ENCODE assay signal across 8 cellular contexts in genomic region chr2:8684885-8685696, GRCh38. TPM values are rescaled to one million over a fixed set of nuclear protein-coding genes. Genes with fewer than 3 reads are reported as not detected.
A peak's percentile ranks its signal among the peaks of the same experiment; 100 is the strongest.
DNase-seq lines count a peak whose midpoint lies in the region; ATAC-seq and TF ChIP-seq lines count a peak whose summit lies in the region.

No MANE protein-coding gene starts in this region.

- peaks cover 10% of the 10 kb centered on the region for H3K27me3 ChIP-seq in neural cell (ENCODE audit: insufficient read depth, low read depth, low read length)
- no peaks in the 10 kb centered on the region for H3K27me3 ChIP-seq in transverse colon

- H3F3A ChIP-seq in neural cell (ENCODE audit: insufficient read depth, low read length, poor library complexity, severe bottlenecking): no peaks in the 10 kb centered on the region

- H3K9me2 ChIP-seq in neural cell (ENCODE audit: insufficient read depth, low read length): no peaks in the 10 kb centered on the region

- no peaks in the 10 kb centered on the region for H4K20me1 ChIP-seq in neural cell (ENCODE audit: insufficient read depth)

- H3K36me3 ChIP-seq in neural cell (ENCODE audit: insufficient read depth, low read length): no peaks in the 10 kb centered on the region
- H3K36me3 ChIP-seq in transverse colon: no peaks in the 10 kb centered on the region

- intact Hi-C loops in transverse colon (cut with DNase I; ENCODE audit: low total_unique reads): loop anchor here (1.0 to 10.0 kb wide), 2 partner anchors 1257 to 1480 kb away; no protein-coding TSS in a partner anchor

- DNase-seq in COR-L47 (lab: John Stamatoyannopoulos, UW) (peak; percentile 66), HEK293T (ENCODE audit: extremely low spot score) (no peak), NCI-H748 (lab: John Stamatoyannopoulos, UW; ENCODE audit: unreplicated experiment) (peak; percentile 91), activated T-helper 1 cell treated with Interleukin-2 at 50 U/mL for 16 hours (ENCODE audit: low read depth) (peak; percentile 27), fibroblast of the aortic adventitia (ENCODE audit: low read depth) (peak; percentile 68), transverse colon (peak; percentile 86)

- H3K9ac ChIP-seq in neural cell (ENCODE audit: low read length): peak overlapping the region; percentile 55

- H3K27ac ChIP-seq in neural cell (ENCODE audit: low read length) (no peak overlapping the region), transverse colon (peak overlapping the region; percentile 91 to 100 (median 94))

- peak; percentile 68 for TF ChIP-seq POLR2A in transverse colon (IDR thresholded peaks at IDR 0.05)

- CTCF ChIA-PET in HEK293T (lab: Yijun Ruan, JAX): interaction anchor here (0.9 kb wide), 1 partner anchor 8 kb away, joined by 5 read pairs; no protein-coding TSS in a partner anchor

- peak overlapping the region; percentile 93 for H3K4me3 ChIP-seq in fibroblast of the aortic adventitia (ENCODE audit: low read depth, low read length)
- H3K4me3 ChIP-seq in neural cell (ENCODE audit: low read length): peak overlapping the region; percentile 65
- H3K4me3 ChIP-seq in transverse colon: peak overlapping the region; percentile 50 to 88 (median 74)

- no peak overlapping the region for H2AFZ ChIP-seq in neural cell (ENCODE audit: low read depth, low read length)

- in situ Hi-C loops in transverse colon (cut with MboI; ENCODE audit: low pct_ligation_motif_present in 1 of 4, low pct_unique_long_range_greater_than_20kb in 1 of 4, low sequenced_read_pairs in 3 of 4): loop anchor here (5.0 to 10.0 kb wide), 3 partner anchors 1258 to 1263 kb away; no protein-coding TSS in a partner anchor

- no peak for ATAC-seq in HG02852 (IDR thresholded peaks at IDR 0.05; ENCODE audit: unreplicated experiment)

- 0% methylated on average over 1 to 46 of the region's 87 CpGs for WGBS in transverse colon (ENCODE audit: low coverage in 1 of 2), 2 donors

- no peak for TF ChIP-seq CTCF in fibroblast of the aortic adventitia (IDR thresholded peaks at IDR 0.05; ENCODE audit: insufficient read depth, low read length)
- no peak for TF ChIP-seq CTCF in neural cell (IDR thresholded peaks at IDR 0.05; ENCODE audit: poor library complexity, severe bottlenecking)
- TF ChIP-seq CTCF in transverse colon (IDR thresholded peaks at IDR 0.05): no peak

- peaks cover 16% of the 10 kb centered on the region for H3K79me2 ChIP-seq in neural cell (replicated peaks; ENCODE audit: insufficient read depth, low read length)

- peaks cover 6 to 23% (median 22%) of the 10 kb centered on the region in 4 donors for H3K4me1 ChIP-seq in transverse colon

- POLR2A ChIA-PET in HEK293T (lab: Yijun Ruan, JAX): interaction anchor here (1.4 kb wide), 1 partner anchor 160 kb away, joined by 4 read pairs; no protein-coding TSS in a partner anchor

- peak overlapping the region; percentile 9 for H3K4me2 ChIP-seq in neural cell (ENCODE audit: low read length)

- TF ChIP-seq EP300 in neural cell (conservative IDR thresholded peaks at IDR 0.05; ENCODE audit: poor library complexity, severe bottlenecking): no peak
- no peak for TF ChIP-seq EP300 in transverse colon (IDR thresholded peaks at IDR 0.05; ENCODE audit: low read depth)

- no peak for TF ChIP-seq RAD21 in neural cell (conservative IDR thresholded peaks at IDR 0.05)

- H3K9me3 ChIP-seq in neural cell (ENCODE audit: low read length): no peaks in the 10 kb centered on the region
- H3K9me3 ChIP-seq in transverse colon: no peaks in the 10 kb centered on the region

TF ChIP-seq in HEK293T, 16 proteins besides CTCF, POLR2A, EP300 and RAD21:
- TF ChIP-seq ELF4 (IDR thresholded peaks at IDR 0.05) (no peak), BHLHE40 (IDR thresholded peaks at IDR 0.05; ENCODE audit: borderline replicate concordance) (no peak), HDGF (IDR thresholded peaks at IDR 0.05; ENCODE audit: borderline replicate concordance) (no peak), CTBP1 (IDR thresholded peaks at IDR 0.05; ENCODE audit: borderline replicate concordance) (peak; percentile 18; the same call in 1 of the 2 replicates), L3MBTL2 (conservative IDR thresholded peaks at IDR 0.05) (peak; percentile 89), SUZ12 (IDR thresholded peaks at IDR 0.05) (no peak)

TF ChIP-seq in neural cell, 6 proteins besides CTCF, POLR2A, EP300 and RAD21:
- TF ChIP-seq MXI1 (conservative IDR thresholded peaks at IDR 0.05; ENCODE audit: poor library complexity, severe bottlenecking): peak; percentile 44
- no peak for TF ChIP-seq POLR2AphosphoS5 (IDR thresholded peaks at IDR 0.05)
- TF ChIP-seq REST (IDR thresholded peaks at IDR 0.05; ENCODE audit: borderline replicate concordance): no peak
- no peak for TF ChIP-seq SMC3 (conservative IDR thresholded peaks at IDR 0.05; ENCODE audit: poor library complexity)
- TF ChIP-seq TAF1 (IDR thresholded peaks at IDR 0.05; ENCODE audit: low read depth): no peak
- TF ChIP-seq EZH2 (IDR thresholded peaks at IDR 0.05; ENCODE audit: borderline replicate concordance, insufficient read depth, low read length, poor library complexity, severe bottlenecking): no peak

RNA-seq across cellular contexts. Expression of gene ID2, which starts 3.2 kb away (rescaled TPM):
- total RNA-seq in fibroblast of the aortic adventitia (ENCODE audit: low replicate concordance) (109 and 207 TPM in 2 replicates), transverse colon (100 to 1,000 TPM; 329 to 437 (median 382) TPM)
- 61.5 and 71.6 TPM in 2 replicates for polyA plus RNA-seq in neural cell
- polyA minus RNA-seq in neural cell: 28.5 and 31.6 TPM in 2 replicates
